8 cellular contexts compared by ENCODE assay signal in the genomic region with DNA sequence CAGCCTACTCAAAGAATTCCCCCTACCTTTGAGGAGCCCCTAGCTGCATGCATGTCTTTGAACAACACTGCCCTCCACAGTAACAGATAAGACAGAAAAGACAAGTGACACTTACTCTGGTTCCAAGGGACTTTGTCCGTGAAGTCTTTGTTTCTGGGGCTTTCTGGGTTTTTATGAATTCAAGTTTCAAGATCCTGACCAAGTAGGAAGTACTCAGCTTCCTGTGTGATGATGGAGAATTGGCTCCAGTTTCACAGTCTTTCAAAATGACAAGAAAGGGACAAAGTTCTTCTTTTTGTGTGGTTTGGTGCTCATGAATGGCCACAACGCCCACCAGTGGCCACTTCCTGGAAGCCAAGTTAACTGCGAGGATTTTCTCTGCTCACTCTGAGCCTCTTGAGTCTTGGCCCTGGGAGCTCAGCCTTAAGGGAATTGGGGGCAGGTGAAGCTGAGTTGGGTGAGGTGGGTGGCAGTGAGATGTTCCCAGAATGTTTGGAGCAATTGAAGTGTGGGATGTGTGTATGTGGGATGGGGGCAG. TPM values are rescaled to one million over a fixed set of nuclear protein-coding genes. Genes with fewer than 3 reads are reported as not detected.
DNase-seq lines count a peak whose midpoint lies in the region; ATAC-seq and TF ChIP-seq lines count a peak whose summit lies in the region.

A gene (minus strand): TSS at position 147 of the 538 bp plus-strand sequence. CDS start 4,000 bp downstream, outside the sequence.

- intact Hi-C loops in CD14-positive monocyte (cut with micrococcal nuclease) (loop anchor here (2.0 to 5.0 kb wide), 4 partner anchors 15 to 121 kb away; no protein-coding TSS in a partner anchor), heart left ventricle (cut with DNase I) (loop anchor here in 1 of 10 donors (5.0 kb wide), 1 partner anchor 121 kb away; no protein-coding TSS in a partner anchor)

- H3K9me3 ChIP-seq in heart left ventricle, result no peaks in the 10 kb centered on the region

- H3K27ac Mint-ChIP-seq in CD14-positive monocyte, result peak within 1 kb of the TSS; percentile 96 to 100 (median 99)
- H3K27ac Mint-ChIP-seq in activated T-cell treated with anti-CD3 and anti-CD28 coated beads, Interleukin-2, amount 50 U/mL, for 72 hours, result peak within 1 kb of the TSS; percentile 54

- peak; percentile 66 for TF ChIP-seq CTCF in CD14-positive monocyte (IDR thresholded peaks at IDR 0.05)
- peak in 7 of 12 donors; percentile 10 to 42 (median 21) for TF ChIP-seq CTCF in heart left ventricle (IDR thresholded peaks at IDR 0.05)
- peak; percentile 89 for TF ChIP-seq CTCF in retinal pigment epithelial cell (conservative IDR thresholded peaks at IDR 0.05; ENCODE audit: low read depth, low read length)

- H3K4me1 Mint-ChIP-seq in CD14-positive monocyte, result peaks cover 69% of the 10 kb centered on the region
- H3K4me1 Mint-ChIP-seq in activated T-cell treated with anti-CD3 and anti-CD28 coated beads, Interleukin-2, amount 50 U/mL, for 72 hours (ENCODE audit: low read depth), result peaks cover 18% of the 10 kb centered on the region

- H3K27me3 ChIP-seq in heart left ventricle, result no peaks in the 10 kb centered on the region

- TF ChIP-seq POLR2A in heart left ventricle (IDR thresholded peaks at IDR 0.05), result no peak

- H3K4me3 ChIP-seq in heart left ventricle (peak within 1 kb of the TSS in 9 of 12 donors; percentile 7 to 63 (median 27)), retinal pigment epithelial cell (ENCODE audit: low read length) (no peak within 1 kb of the TSS)

- peak within 1 kb of the TSS; percentile 94 to 97 for H3K4me3 Mint-ChIP-seq in CD14-positive monocyte
- peak within 1 kb of the TSS in 1 of 2 donors; percentile 47 for H3K4me3 Mint-ChIP-seq in activated T-cell treated with anti-CD3 and anti-CD28 coated beads, Interleukin-2, amount 50 U/mL, for 72 hours

- peaks cover 0 to 8% (median 0%) of the 10 kb centered on the region in 9 donors for H3K36me3 ChIP-seq in heart left ventricle

- peak; percentile 72 for DNase-seq in CD14-positive monocyte (ENCODE audit: low spot score)
- DNase-seq in Kasumi-1 (lab: John Stamatoyannopoulos, UW), result peak; percentile 65 to 72
- DNase-seq in activated T-cell treated with anti-CD3 and anti-CD28 coated beads, Interleukin-2, amount 50 U/mL, for 72 hours, result peak; percentile 67
- peak in 3 of 5 donors; percentile 29 to 51 (median 48) for DNase-seq in heart left ventricle
- no peak for DNase-seq in retinal pigment epithelial cell (ENCODE audit: low read depth)
- no peak for DNase-seq in NCI-H69 (lab: John Stamatoyannopoulos, UW)

- H3K4me1 ChIP-seq in heart left ventricle, result peaks cover 0 to 65% (median 0%) of the 10 kb centered on the region in 12 donors

- peak; percentile 56 for ATAC-seq in GM19397 (IDR thresholded peaks at IDR 0.05; ENCODE audit: unreplicated experiment)
- ATAC-seq in activated T-cell treated with anti-CD3 and anti-CD28 coated beads, Interleukin-2, amount 50 U/mL, for 72 hours (replicated peaks in 1 of 2), result peak; percentile 81 to 82
- ATAC-seq in heart left ventricle, result peak in 3 of 4 donors; percentile 55 to 64 (median 61)
- no peak for ATAC-seq in HG02623 (IDR thresholded peaks at IDR 0.05; ENCODE audit: unreplicated experiment)

- peaks cover 0 to 2% (median 0%) of the 10 kb centered on the region in 7 donors for H3K9me3 Mint-ChIP-seq in CD14-positive monocyte
- no peaks in the 10 kb centered on the region for H3K9me3 Mint-ChIP-seq in activated T-cell treated with anti-CD3 and anti-CD28 coated beads, Interleukin-2, amount 50 U/mL, for 72 hours

- WGBS in heart left ventricle, 4 donors, result 18 to 23% (median 20%) methylated on average over 3 of the region's 3 CpGs

- peak within 1 kb of the TSS in 6 of 12 donors; percentile 10 to 90 (median 24) for H3K27ac ChIP-seq in heart left ventricle

- H3K36me3 Mint-ChIP-seq in CD14-positive monocyte, result peaks cover 38 to 49% of the 10 kb centered on the region in 2 donors
- H3K36me3 Mint-ChIP-seq in activated T-cell treated with anti-CD3 and anti-CD28 coated beads, Interleukin-2, amount 50 U/mL, for 72 hours (ENCODE audit: insufficient read depth in 2 of 2), result peaks cover 0 to 2% of the 10 kb centered on the region in 2 donors

- peaks cover 0 to 2% (median 0%) of the 10 kb centered on the region in 3 donors for H3K27me3 Mint-ChIP-seq in CD14-positive monocyte (ENCODE audit: low read depth in 3 of 3)
- H3K27me3 Mint-ChIP-seq in activated T-cell treated with anti-CD3 and anti-CD28 coated beads, Interleukin-2, amount 50 U/mL, for 72 hours (ENCODE audit: low read depth), result peaks cover 17% of the 10 kb centered on the region

RNA-seq across cellular contexts. Expression of the gene that starts here (rescaled TPM):
- polyA plus RNA-seq in CD14-positive monocyte, result 100 to 1,000 TPM; 233 to 304 TPM
- under 1 TPM; 0.17 to 0.51 TPM for total RNA-seq in activated T-cell treated with anti-CD3 and anti-CD28 coated beads, Interleukin-2, amount 50 U/mL, for 72 hours
- total RNA-seq in heart left ventricle, result 10 to 100 TPM in 2 of 9 donors, 1 to 10 TPM in 7; 1.2 to 52.6 (median 2.4) TPM
- polyA plus RNA-seq in heart left ventricle, result 1 to 10 TPM in 1 of 2 donors, under 1 TPM in 1; 0.61 to 1.6 TPM

Comparison
In these comparisons a context has a peak if more than half of its experiments do, and no peak if none do; other contexts are left out.
1. RNA of the gene that starts here (polyA plus RNA-seq): 233 to 304 TPM in CD14-positive monocyte; 0.61 to 1.6 TPM in heart left ventricle; every median in the first group is over 10 times any median in the second.
2. Peak in DNase-seq and ATAC-seq in activated T-cell treated with anti-CD3 and anti-CD28 coated beads, Interleukin-2, amount 50 U/mL, for 72 hours; RNA of the gene not detected or under 1 TPM.
3. DNase-seq: peak in CD14-positive monocyte (single experiment), Kasumi-1 (2 of 2) and heart left ventricle (3 of 5); none in retinal pigment epithelial cell (single experiment) and NCI-H69 (single experiment).
4. CTCF ChIP-seq: peak in every context shown above with its lines; median percentile 89 in retinal pigment epithelial cell; 66 in CD14-positive monocyte; 21 in heart left ventricle.